In genomic region chr16:29986931-29987330, GRCh38 we compare ENCODE assay signal across 1 cellular context.
TF ChIP-seq lines count a peak whose summit lies in the region.

No MANE protein-coding gene starts in this region.

TF ChIP-seq in IMR-90, 13 proteins besides CTCF, POLR2A, EP300 and RAD21:
- TF ChIP-seq NFE2L2 (IDR thresholded peaks at IDR 0.05; ENCODE audit: low read depth, low read length), result no peak
- no peak for TF ChIP-seq RFX5 (IDR thresholded peaks at IDR 0.05; ENCODE audit: low read depth, low read length)
- TF ChIP-seq USF2 (IDR thresholded peaks at IDR 0.05; ENCODE audit: low read depth, low read length), result no peak
- TF ChIP-seq CHD1 (IDR thresholded peaks at IDR 0.05; ENCODE audit: low read depth, low read length), result no peak
